1 cellular context compared by ENCODE assay signal in genomic region chr12:94134226-94134795, GRCh38.
TF ChIP-seq lines count a peak whose summit lies in the region.

No MANE protein-coding gene starts in this region.

TF ChIP-seq in SK-N-SH treated with all-trans-retinoic acid at 6 μM for 48 hours, 23 proteins besides CTCF, POLR2A, EP300 and RAD21 (continued from another document):
- TF ChIP-seq, protein P1, sequence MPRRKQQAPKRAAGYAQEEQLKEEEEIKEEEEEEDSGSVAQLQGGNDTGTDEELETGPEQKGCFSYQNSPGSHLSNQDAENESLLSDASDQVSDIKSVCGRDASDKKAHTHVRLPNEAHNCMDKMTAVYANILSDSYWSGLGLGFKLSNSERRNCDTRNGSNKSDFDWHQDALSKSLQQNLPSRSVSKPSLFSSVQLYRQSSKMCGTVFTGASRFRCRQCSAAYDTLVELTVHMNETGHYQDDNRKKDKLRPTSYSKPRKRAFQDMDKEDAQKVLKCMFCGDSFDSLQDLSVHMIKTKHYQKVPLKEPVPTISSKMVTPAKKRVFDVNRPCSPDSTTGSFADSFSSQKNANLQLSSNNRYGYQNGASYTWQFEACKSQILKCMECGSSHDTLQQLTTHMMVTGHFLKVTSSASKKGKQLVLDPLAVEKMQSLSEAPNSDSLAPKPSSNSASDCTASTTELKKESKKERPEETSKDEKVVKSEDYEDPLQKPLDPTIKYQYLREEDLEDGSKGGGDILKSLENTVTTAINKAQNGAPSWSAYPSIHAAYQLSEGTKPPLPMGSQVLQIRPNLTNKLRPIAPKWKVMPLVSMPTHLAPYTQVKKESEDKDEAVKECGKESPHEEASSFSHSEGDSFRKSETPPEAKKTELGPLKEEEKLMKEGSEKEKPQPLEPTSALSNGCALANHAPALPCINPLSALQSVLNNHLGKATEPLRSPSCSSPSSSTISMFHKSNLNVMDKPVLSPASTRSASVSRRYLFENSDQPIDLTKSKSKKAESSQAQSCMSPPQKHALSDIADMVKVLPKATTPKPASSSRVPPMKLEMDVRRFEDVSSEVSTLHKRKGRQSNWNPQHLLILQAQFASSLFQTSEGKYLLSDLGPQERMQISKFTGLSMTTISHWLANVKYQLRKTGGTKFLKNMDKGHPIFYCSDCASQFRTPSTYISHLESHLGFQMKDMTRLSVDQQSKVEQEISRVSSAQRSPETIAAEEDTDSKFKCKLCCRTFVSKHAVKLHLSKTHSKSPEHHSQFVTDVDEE (CRISPR knock-in tag; IDR thresholded peaks at IDR 0.05) = no peak
- no peak for TF ChIP-seq ISL1 (CRISPR knock-in tag; IDR thresholded peaks at IDR 0.05)
- no peak for TF ChIP-seq BACH2 (CRISPR knock-in tag; IDR thresholded peaks at IDR 0.05; ENCODE audit: borderline replicate concordance)
TF ChIP-seq in SK-N-SH treated with all-trans-retinoic acid at 6 μM for 48 hours: peak in this region for 0.
